8 cellular contexts compared by ENCODE assay signal in the genomic region with DNA sequence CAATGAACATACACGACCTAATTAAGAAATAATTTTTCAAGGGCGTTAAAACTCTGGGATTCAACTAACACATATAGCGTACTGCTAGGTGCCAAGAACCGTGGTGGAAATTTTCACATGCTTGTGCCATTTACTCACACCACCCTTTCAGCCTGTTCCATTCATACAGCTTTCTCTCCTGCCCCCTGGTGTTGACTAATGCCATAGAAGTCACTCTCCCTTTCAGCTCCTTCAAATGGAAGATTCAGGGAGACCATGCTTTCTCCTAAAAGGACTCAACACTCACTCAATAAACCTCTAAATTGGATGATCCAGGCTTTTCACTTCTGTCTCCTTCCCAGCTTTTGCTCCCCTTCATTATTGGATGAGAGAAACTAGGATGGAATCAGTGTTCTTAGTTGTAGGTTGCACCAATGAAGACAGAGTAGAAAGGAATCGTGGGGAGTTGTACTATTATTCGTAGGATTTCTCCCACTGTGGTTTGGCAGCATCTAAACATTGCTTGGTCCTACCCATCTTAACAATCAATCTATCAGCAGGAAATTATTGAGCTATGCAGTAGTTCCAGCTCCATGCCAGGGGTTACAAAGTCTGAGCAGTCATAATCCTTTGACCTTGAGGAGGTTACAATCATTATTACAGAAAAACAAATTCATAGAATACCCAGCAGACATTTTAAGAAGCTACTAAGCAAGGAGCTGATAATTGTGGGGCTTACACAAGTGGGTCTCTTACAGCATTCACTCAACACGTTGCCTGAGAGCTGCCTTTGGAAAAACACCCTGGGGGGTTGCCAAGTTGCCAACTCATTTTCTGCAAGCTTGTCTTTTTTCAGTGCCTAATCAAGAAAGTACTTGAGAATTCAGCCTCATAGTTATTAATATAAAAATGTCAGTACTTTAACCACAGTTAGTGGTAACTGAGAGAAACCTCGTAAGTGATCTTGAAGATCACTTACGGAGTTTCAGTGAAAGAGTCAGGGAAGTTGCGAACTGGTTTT. TPM values are rescaled to one million over a fixed set of nuclear protein-coding genes. Genes with fewer than 3 reads are reported as not detected.
DNase-seq lines count a peak whose midpoint lies in the region; ATAC-seq and TF ChIP-seq lines count a peak whose summit lies in the region.

No MANE protein-coding gene starts in this region.

- H4K20me1 ChIP-seq in PC-9 (ENCODE audit: insufficient read depth): no peaks in the 10 kb centered on the region

- no peak overlapping the region for H2AFZ ChIP-seq in PC-9

- no TSS peak for BruUV-seq in PC-9 (replicated peaks; lab: Mats Ljungman, UMichigan)

- POLR2A ChIA-PET in PC-9 (lab: Charles Lee; ENCODE audit: unreplicated experiment): no interaction called here

- H3K79me2 ChIP-seq in PC-9 (ENCODE audit: low read depth): no peaks in the 10 kb centered on the region

- H3K36me3 ChIP-seq in PC-9 (ENCODE audit: low read depth) (no peaks in the 10 kb centered on the region), adrenal gland (replicated peaks in 1 of 2) (no peaks in the 10 kb centered on the region), right atrium auricular region (peaks cover under 1% of the 10 kb centered on the region)

- no peaks in the 10 kb centered on the region for H3F3A ChIP-seq in PC-9 (ENCODE audit: insufficient read depth, low read depth)

- no peaks in the 10 kb centered on the region for H3K27me3 ChIP-seq in PC-9 (ENCODE audit: insufficient read depth, low read depth)
- no peaks in the 10 kb centered on the region for H3K27me3 ChIP-seq in adrenal gland
- no peaks in the 10 kb centered on the region for H3K27me3 ChIP-seq in right atrium auricular region

- CTCF ChIA-PET in PC-9 (lab: Charles Lee): interaction anchor here (0.6 to 1.5 kb wide), 5 partner anchors 83 to 338 kb away, joined by 3 to 10 read pairs (median 5); no protein-coding TSS in a partner anchor

- TF ChIP-seq CTCF in PC-9 (conservative IDR thresholded peaks at IDR 0.05) (peak; percentile 69), adrenal gland (IDR thresholded peaks at IDR 0.05) (peak; percentile 61 to 91 (median 84)), right atrium auricular region (IDR thresholded peaks at IDR 0.05) (peak; percentile 67 to 84)

- H3K9me3 ChIP-seq in PC-9 (ENCODE audit: insufficient read depth, low read depth) (no peaks in the 10 kb centered on the region), adrenal gland (replicated peaks in 1 of 3) (no peaks in the 10 kb centered on the region), right atrium auricular region (no peaks in the 10 kb centered on the region)

- intact Hi-C loops in PC-9 (cut with micrococcal nuclease; ENCODE audit: unreplicated experiment): loop anchor here (1.0 to 10.0 kb wide), 4 partner anchors 83 to 247 kb away; no protein-coding TSS in a partner anchor
- intact Hi-C loops in adrenal gland (cut with DNase I): loop anchor here (5.0 kb wide), 3 partner anchors 78 to 143 kb away; no protein-coding TSS in a partner anchor

- no peak for TF ChIP-seq POLR2A in adrenal gland (IDR thresholded peaks at IDR 0.05)

- DNase-seq in SIG-M5 treated with dmso at 0.1 percent for 504 hours (lab: John Stamatoyannopoulos, UW; ENCODE audit: unreplicated experiment) (peak; percentile 60), SIG-M5 (lab: John Stamatoyannopoulos, UW) (no peak), PC-9 (peak in 1 of 2 experiments; percentile 36), adrenal gland (peak; percentile 60 to 85 (median 79)), right atrium auricular region (ENCODE audit: low spot score) (peak; percentile 77), retina (peak; percentile 64)
- peak; percentile 63 for DNase-seq in Jurkat, Clone E6-1 (ENCODE audit: low read depth, low spot score)

- no peaks in the 10 kb centered on the region for H3K9me2 ChIP-seq in PC-9 (ENCODE audit: insufficient read depth)

- no peak overlapping the region for H3K4me3 ChIP-seq in Jurkat, Clone E6-1 (ENCODE audit: low read length)
- H3K4me3 ChIP-seq in PC-9: no peak overlapping the region
- no peak overlapping the region for H3K4me3 ChIP-seq in adrenal gland
- no peak overlapping the region for H3K4me3 ChIP-seq in right atrium auricular region

- 52 to 58% (median 54%) methylated on average over 10 of the region's 10 CpGs for WGBS in adrenal gland, 4 donors

- H3K4me1 ChIP-seq in PC-9 (replicated peaks; ENCODE audit: insufficient read depth) (no peaks in the 10 kb centered on the region), adrenal gland (replicated peaks in 1 of 2) (peaks cover 4 to 29% of the 10 kb centered on the region in 2 donors), right atrium auricular region (peaks cover 0 to 25% of the 10 kb centered on the region in 2 donors)

- H3K27ac ChIP-seq in PC-9 (no peak overlapping the region), adrenal gland (no peak overlapping the region), right atrium auricular region (peak overlapping the region in 1 of 2 donors; percentile 65)

- no peak overlapping the region for H3K4me2 ChIP-seq in PC-9

- ATAC-seq in GM21526 (IDR thresholded peaks at IDR 0.05; ENCODE audit: low FRiP score, unreplicated experiment): no peak

RNA-seq across cellular contexts. Expression of a gene that starts 2.8 kb away (rescaled TPM):
- polyA plus RNA-seq in Jurkat, Clone E6-1 (2012; ENCODE audit: insufficient read depth, insufficient read length): not detected
- total RNA-seq in PC-9 (2021) (1.5 and 1.8 TPM in 2 replicates), adrenal gland (10 to 100 TPM; 10.9 to 52.9 (median 22.5) TPM), right atrium auricular region (100 to 1,000 TPM in 1 of 2 donors, 10 to 100 TPM in 1; 58.0 to 250 TPM)
- 10 to 100 TPM in 2 of 3 donors, 1 to 10 TPM in 1; 7.8 to 13.7 (median 11.7) TPM for polyA plus RNA-seq in adrenal gland
